15 cellular contexts compared by ENCODE assay signal in genomic region chr14:31000629-31001338, GRCh38. TPM values are rescaled to one million over a fixed set of nuclear protein-coding genes. Genes with fewer than 3 reads are reported as not detected.
DNase-seq lines count a peak whose midpoint lies in the region; ATAC-seq and TF ChIP-seq lines count a peak whose summit lies in the region.
"Had no signal": no experiment of that assay in that cellular context is flagged by ENCODE, and none has a peak within 500 bp of the region (broad histone marks: within the 10 kb centered on the region; RNA-seq: fewer than 3 reads in every experiment).

No MANE protein-coding gene starts in this region.

- ATAC-seq in natural killer cell treated with Interleukin-12 subunit alpha and Interleukin-12 subunit beta and Interleukin-15 and Interleukin-18, amount 100 ng/mL, for 72 hours: no peak
- ATAC-seq in natural killer cell (no peak), T-helper 17 cell (no peak), sciatic nerve (no peak)

- H3K9ac ChIP-seq in MM.1S (ENCODE audit: low read length): no peak overlapping the region
- H3K9ac ChIP-seq: SK-N-SH had no signal

- peak overlapping the region; percentile 23 for H3K4me3 Mint-ChIP-seq in natural killer cell treated with Interleukin-12 subunit alpha and Interleukin-12 subunit beta and Interleukin-15 and Interleukin-18, amount 100 ng/mL, for 72 hours
- H3K4me3 Mint-ChIP-seq in natural killer cell: no peak overlapping the region
- no peak overlapping the region for H3K4me3 Mint-ChIP-seq in T-helper 17 cell
- no peak overlapping the region for H3K4me3 Mint-ChIP-seq in activated T-cell treated with anti-CD3 and anti-CD28 coated beads, Interleukin-2, amount 50 U/mL, for 24 hours
- H3K4me3 Mint-ChIP-seq: IgD-negative memory B cell had no signal

- intact Hi-C loops in natural killer cell (cut with micrococcal nuclease) (no loop called here), sciatic nerve (cut with DNase I) (no loop called here)

- H3K27ac Mint-ChIP-seq in natural killer cell treated with Interleukin-12 subunit alpha and Interleukin-12 subunit beta and Interleukin-15 and Interleukin-18, amount 100 ng/mL, for 72 hours: no peak overlapping the region
- no peak overlapping the region for H3K27ac Mint-ChIP-seq in natural killer cell
- H3K27ac Mint-ChIP-seq in T-helper 17 cell: peak overlapping the region; percentile 29
- no peak overlapping the region for H3K27ac Mint-ChIP-seq in activated T-cell treated with anti-CD3 and anti-CD28 coated beads, Interleukin-2, amount 50 U/mL, for 24 hours

- TF ChIP-seq CTCF in natural killer cell (IDR thresholded peaks at IDR 0.05) (no peak), fibroblast of the aortic adventitia (IDR thresholded peaks at IDR 0.05; ENCODE audit: insufficient read depth, low read length) (no peak), MM.1S (IDR thresholded peaks at IDR 0.05; ENCODE audit: low read length) (no peak)

- peaks cover 28 to 45% of the 10 kb centered on the region in 2 donors for H3K4me1 Mint-ChIP-seq in natural killer cell treated with Interleukin-12 subunit alpha and Interleukin-12 subunit beta and Interleukin-15 and Interleukin-18, amount 100 ng/mL, for 72 hours (ENCODE audit: low read depth in 2 of 2)
- peaks cover 37 to 46% of the 10 kb centered on the region in 2 donors for H3K4me1 Mint-ChIP-seq in natural killer cell
- peaks cover 15% of the 10 kb centered on the region for H3K4me1 Mint-ChIP-seq in T-helper 17 cell
- H3K4me1 Mint-ChIP-seq in activated T-cell treated with anti-CD3 and anti-CD28 coated beads, Interleukin-2, amount 50 U/mL, for 24 hours (ENCODE audit: low read depth): peaks cover 40% of the 10 kb centered on the region

- H4K20me1 ChIP-seq in MM.1S (ENCODE audit: insufficient read depth, low read length): no peaks in the 10 kb centered on the region

- H3K27me3 ChIP-seq in MM.1S (replicated peaks; ENCODE audit: insufficient read depth, low read length): no peaks in the 10 kb centered on the region

- no peak for DNase-seq in natural killer cell treated with Interleukin-12 subunit alpha and Interleukin-12 subunit beta and Interleukin-15 and Interleukin-18, amount 100 ng/mL, for 72 hours (ENCODE audit: low spot score)
- DNase-seq in natural killer cell (no peak), T-helper 17 cell (no peak), fibroblast of the aortic adventitia (ENCODE audit: low read depth) (peak; percentile 13), MM.1S (no peak), sciatic nerve (ENCODE audit: low spot score) (no peak)
- no peak for DNase-seq in activated T-cell treated with anti-CD3 and anti-CD28 coated beads, Interleukin-2, amount 50 U/mL, for 24 hours
- DNase-seq: Caco-2, DMS53, MV-4-11, NCI-H2029, NCI-H510A, Right ventricle myocardium superior, SK-N-SH had no signal

- H3K9me3 Mint-ChIP-seq in natural killer cell treated with Interleukin-12 subunit alpha and Interleukin-12 subunit beta and Interleukin-15 and Interleukin-18, amount 100 ng/mL, for 72 hours: peaks cover 7% of the 10 kb centered on the region
- H3K9me3 Mint-ChIP-seq in natural killer cell: no peaks in the 10 kb centered on the region
- H3K9me3 Mint-ChIP-seq in activated T-cell treated with anti-CD3 and anti-CD28 coated beads, Interleukin-2, amount 50 U/mL, for 24 hours: no peaks in the 10 kb centered on the region

- no peaks in the 10 kb centered on the region for H3K27me3 Mint-ChIP-seq in natural killer cell treated with Interleukin-12 subunit alpha and Interleukin-12 subunit beta and Interleukin-15 and Interleukin-18, amount 100 ng/mL, for 72 hours
- H3K27me3 Mint-ChIP-seq in natural killer cell (ENCODE audit: low read depth in 2 of 2) (no peaks in the 10 kb centered on the region), T-helper 17 cell (no peaks in the 10 kb centered on the region)
- no peaks in the 10 kb centered on the region for H3K27me3 Mint-ChIP-seq in activated T-cell treated with anti-CD3 and anti-CD28 coated beads, Interleukin-2, amount 50 U/mL, for 24 hours
- H3K27me3 Mint-ChIP-seq: IgD-negative memory B cell had no signal

- no peak overlapping the region for H3K4me2 ChIP-seq in MM.1S (ENCODE audit: low read depth, low read length)
- H3K4me2 ChIP-seq: SK-N-SH had no signal

- H3K9me3 ChIP-seq in T-helper 17 cell (ENCODE audit: control insufficient read depth, low read length, poor library complexity, severe bottlenecking) (peaks cover 8% of the 10 kb centered on the region), MM.1S (replicated peaks; ENCODE audit: insufficient read depth, low read length) (no peaks in the 10 kb centered on the region)
- H3K9me3 ChIP-seq: Caco-2 had no signal

- no peaks in the 10 kb centered on the region for H3K9me2 ChIP-seq in MM.1S (replicated peaks; ENCODE audit: insufficient read depth, low read length)
- H3K9me2 ChIP-seq: SK-N-SH had no signal

- H3K36me3 ChIP-seq in MM.1S (replicated peaks; ENCODE audit: insufficient read depth, low read length): no peaks in the 10 kb centered on the region

- H3K27ac ChIP-seq in MM.1S (ENCODE audit: low read length): no peak overlapping the region

- no peaks in the 10 kb centered on the region for H3K4me1 ChIP-seq in MM.1S (ENCODE audit: low read length)
- H3K4me1 ChIP-seq: Caco-2 had no signal

- H3F3A ChIP-seq in MM.1S (ENCODE audit: insufficient read depth, low read length): no peaks in the 10 kb centered on the region

- H2AFZ ChIP-seq in MM.1S (ENCODE audit: low read length): no peak overlapping the region

- H3K79me2 ChIP-seq in MM.1S (ENCODE audit: low read length): peaks cover 52% of the 10 kb centered on the region

- peaks cover 20% of the 10 kb centered on the region for H3K36me3 Mint-ChIP-seq in natural killer cell treated with Interleukin-12 subunit alpha and Interleukin-12 subunit beta and Interleukin-15 and Interleukin-18, amount 100 ng/mL, for 72 hours
- H3K36me3 Mint-ChIP-seq in natural killer cell: peaks cover 20% of the 10 kb centered on the region
- H3K36me3 Mint-ChIP-seq in T-helper 17 cell (ENCODE audit: low read depth): peaks cover 3% of the 10 kb centered on the region
- peaks cover 73% of the 10 kb centered on the region for H3K36me3 Mint-ChIP-seq in activated T-cell treated with anti-CD3 and anti-CD28 coated beads, Interleukin-2, amount 50 U/mL, for 24 hours (ENCODE audit: low read depth)

- no peak overlapping the region for H3K4me3 ChIP-seq in fibroblast of the aortic adventitia (ENCODE audit: low read depth, low read length)
- no peak overlapping the region for H3K4me3 ChIP-seq in MM.1S (ENCODE audit: low read length)

RNA-seq across cellular contexts. Expression of gene AP4S1, which starts 24.7 kb away (rescaled TPM):
- 10 to 100 TPM in 1 of 2 donors, 1 to 10 TPM in 1; 7.8 to 10.6 TPM for total RNA-seq in natural killer cell treated with Interleukin-12 subunit alpha and Interleukin-12 subunit beta and Interleukin-15 and Interleukin-18, amount 100 ng/mL, for 72 hours
- total RNA-seq in natural killer cell: 10 to 100 TPM; 10.6 to 12.7 (median 12.4) TPM
- 10 to 100 TPM; 11.7 to 14.0 TPM for total RNA-seq in T-helper 17 cell
- 4.2 and 7.9 TPM in 2 replicates for total RNA-seq in fibroblast of the aortic adventitia (ENCODE audit: low replicate concordance)
- total RNA-seq in sciatic nerve: 13.3 TPM

RNA-seq across cellular contexts. Expression of gene STRN3, which starts 25.4 kb away (rescaled TPM):
- total RNA-seq in natural killer cell treated with Interleukin-12 subunit alpha and Interleukin-12 subunit beta and Interleukin-15 and Interleukin-18, amount 100 ng/mL, for 72 hours: 10 to 100 TPM; 20.3 to 35.7 TPM
- total RNA-seq in natural killer cell (10 to 100 TPM; 19.5 to 34.2 (median 31.1) TPM), T-helper 17 cell (10 to 100 TPM; 23.1 to 25.1 TPM), fibroblast of the aortic adventitia (ENCODE audit: low replicate concordance) (51.1 and 67.2 TPM in 2 replicates), sciatic nerve (50.1 TPM)
